Comparison of ENCODE assay signal across 1 cellular context in genomic region chr19:17489392-17490030, GRCh38.
TF ChIP-seq lines count a peak whose summit lies in the region.

No MANE protein-coding gene starts in this region.

TF ChIP-seq in HepG2, 621 proteins besides CTCF, POLR2A, EP300 and RAD21:
- no peak for TF ChIP-seq ZNF232 (CRISPR knock-in tag; IDR thresholded peaks at IDR 0.05; ENCODE audit: borderline replicate concordance)
- TF ChIP-seq HDAC6 (IDR thresholded peaks at IDR 0.05; ENCODE audit: low read depth, low read length): no peak
- TF ChIP-seq ARNT (IDR thresholded peaks at IDR 0.05): no peak
- no peak for TF ChIP-seq ESRRA (CRISPR knock-in tag; IDR thresholded peaks at IDR 0.05; ENCODE audit: low read depth)
- no peak for TF ChIP-seq PCBP1 (IDR thresholded peaks at IDR 0.05; ENCODE audit: borderline replicate concordance, low read depth, low read length)
- TF ChIP-seq ZNF513 (CRISPR knock-in tag; conservative IDR thresholded peaks at IDR 0.05): no peak
- TF ChIP-seq SIX4 (CRISPR knock-in tag; IDR thresholded peaks at IDR 0.05): no peak
- TF ChIP-seq ELK4 (CRISPR knock-in tag; IDR thresholded peaks at IDR 0.05; ENCODE audit: borderline replicate concordance): no peak
- no peak for TF ChIP-seq MTF1 (CRISPR knock-in tag; IDR thresholded peaks at IDR 0.05)
- no peak for TF ChIP-seq ZNF780A (CRISPR knock-in tag; IDR thresholded peaks at IDR 0.05)
- no peak for TF ChIP-seq ZNF292 (CRISPR knock-in tag; IDR thresholded peaks at IDR 0.05; ENCODE audit: borderline replicate concordance, low read depth)
- no peak for TF ChIP-seq ZNF101 (CRISPR knock-in tag; IDR thresholded peaks at IDR 0.05; ENCODE audit: borderline replicate concordance, low read depth)
- TF ChIP-seq HOXA5 (CRISPR knock-in tag; IDR thresholded peaks at IDR 0.05): no peak
- TF ChIP-seq GTF3A (CRISPR knock-in tag; conservative IDR thresholded peaks at IDR 0.05): no peak
- TF ChIP-seq EZH2 (conservative IDR thresholded peaks at IDR 0.05; ENCODE audit: low read depth, low read length): no peak
- no peak for TF ChIP-seq TIGD3 (CRISPR knock-in tag; IDR thresholded peaks at IDR 0.05; ENCODE audit: borderline replicate concordance)
- no peak; a peak in 1 of 4 replicates for TF ChIP-seq HMGXB4 (CRISPR knock-in tag; IDR thresholded peaks at IDR 0.05; ENCODE audit: borderline replicate concordance in 1 of 2, low read depth in 1 of 2)
- TF ChIP-seq ZHX1 (CRISPR knock-in tag; IDR thresholded peaks at IDR 0.05; ENCODE audit: low read depth): no peak
- TF ChIP-seq ZNF274 (CRISPR knock-in tag; IDR thresholded peaks at IDR 0.05): no peak
- no peak for TF ChIP-seq ZSCAN30 (CRISPR knock-in tag; IDR thresholded peaks at IDR 0.05)
- TF ChIP-seq TRAFD1 (CRISPR knock-in tag; IDR thresholded peaks at IDR 0.05; ENCODE audit: borderline replicate concordance): no peak
- no peak for TF ChIP-seq DMTF1 (CRISPR knock-in tag; IDR thresholded peaks at IDR 0.05)
- TF ChIP-seq ZFP36L1 (CRISPR knock-in tag; IDR thresholded peaks at IDR 0.05): no peak
- TF ChIP-seq ZMYM3 (CRISPR knock-in tag; IDR thresholded peaks at IDR 0.05): 0 out of 2 replicates have a peak, but pooled peaks have one; percentile 67
- TF ChIP-seq HOXA3 (CRISPR knock-in tag; IDR thresholded peaks at IDR 0.05): no peak
- no peak for TF ChIP-seq ZNF761 (CRISPR knock-in tag; conservative IDR thresholded peaks at IDR 0.05)
- TF ChIP-seq POGZ (CRISPR knock-in tag; IDR thresholded peaks at IDR 0.05): no peak
- peak; percentile 95; the same call in 1 of the 2 replicates for TF ChIP-seq CHD4 (IDR thresholded peaks at IDR 0.05; ENCODE audit: borderline replicate concordance, low read length)
- no peak for TF ChIP-seq NFKB2 (CRISPR knock-in tag; IDR thresholded peaks at IDR 0.05; ENCODE audit: borderline replicate concordance)
- no peak for TF ChIP-seq ZNF546 (CRISPR knock-in tag; conservative IDR thresholded peaks at IDR 0.05)
- TF ChIP-seq ADNP (CRISPR knock-in tag; IDR thresholded peaks at IDR 0.05): no peak
- TF ChIP-seq GATAD2A (CRISPR knock-in tag; IDR thresholded peaks at IDR 0.05): no peak
- no peak for TF ChIP-seq RELA (CRISPR knock-in tag; IDR thresholded peaks at IDR 0.05)
- TF ChIP-seq ZNF629 (CRISPR knock-in tag; conservative IDR thresholded peaks at IDR 0.05): peak; percentile 93
- 0 out of 2 replicates have a peak, but pooled peaks have one; percentile 34 for TF ChIP-seq BATF2 (CRISPR knock-in tag; IDR thresholded peaks at IDR 0.05)
